17 cellular contexts compared by ENCODE assay signal in genomic region chr17:40017422-40018080, GRCh38. TPM values are rescaled to one million over a fixed set of nuclear protein-coding genes. Genes with fewer than 3 reads are reported as not detected.
DNase-seq lines count a peak whose midpoint lies in the region; ATAC-seq and TF ChIP-seq lines count a peak whose summit lies in the region.
"Had no signal": no experiment of that assay in that cellular context is flagged by ENCODE, and none has a peak within 500 bp of the region (broad histone marks: within the 10 kb centered on the region; RNA-seq: fewer than 3 reads in every experiment).

No MANE protein-coding gene starts in this region.

- H3K4me1 ChIP-seq in esophagus muscularis mucosa (peaks cover 45 to 84% (median 75%) of the 10 kb centered on the region in 4 donors), transverse colon (peaks cover 24 to 54% (median 40%) of the 10 kb centered on the region in 4 donors), smooth muscle cell (ENCODE audit: low read depth) (peaks cover 10% of the 10 kb centered on the region)

- peaks cover 60% of the 10 kb centered on the region for H3K4me1 Mint-ChIP-seq in nephron
- H3K4me1 Mint-ChIP-seq in natural killer cell treated with Interleukin-12 subunit alpha and Interleukin-12 subunit beta and Interleukin-15 and Interleukin-18, amount 100 ng/mL, for 72 hours (ENCODE audit: low read depth in 2 of 2) = peaks cover 11 to 12% of the 10 kb centered on the region in 2 donors

- no peaks in the 10 kb centered on the region for H3K79me2 ChIP-seq in smooth muscle cell (ENCODE audit: low read depth)

- peak overlapping the region; percentile 99 for H3K27ac ChIP-seq in RWPE1
- H3K27ac ChIP-seq in esophagus muscularis mucosa (replicated peaks in 1 of 4) = peak overlapping the region; percentile 65 to 77 (median 73)
- H3K27ac ChIP-seq in transverse colon = peak overlapping the region in 3 of 4 donors; percentile 51 to 74 (median 59)
- no peak overlapping the region for H3K27ac ChIP-seq in smooth muscle cell (ENCODE audit: low read depth)
- H3K27ac ChIP-seq: HL-60 had no signal

- H3K9ac ChIP-seq in smooth muscle cell (ENCODE audit: low read depth) = no peak overlapping the region

- H3K4me3 Mint-ChIP-seq in nephron = peak overlapping the region in 1 of 3 experiments; percentile 19
- no peak overlapping the region for H3K4me3 Mint-ChIP-seq in natural killer cell treated with Interleukin-12 subunit alpha and Interleukin-12 subunit beta and Interleukin-15 and Interleukin-18, amount 100 ng/mL, for 72 hours
- H3K4me3 Mint-ChIP-seq: activated CD8-positive, alpha-beta T cell treated with anti-CD3 and anti-CD28 coated beads, Interleukin-2, amount 10 ng/mL, durations not matched to agents 7 days and 5 days had no signal

- WGBS in esophagus muscularis mucosa = 43% methylated on average over 15 of the region's 15 CpGs
- 55% methylated on average over 15 of the region's 15 CpGs; no CpG with 5 or more reads in 1 of the 2 donors for WGBS in transverse colon (ENCODE audit: low coverage in 1 of 2), 2 donors
- 79% methylated on average over 15 of the region's 15 CpGs for WGBS in smooth muscle cell (ENCODE audit: low lambda C conversion rate)

- H2AFZ ChIP-seq in smooth muscle cell (ENCODE audit: low read depth) = no peak overlapping the region

- TF ChIP-seq POLR2A in esophagus muscularis mucosa (IDR thresholded peaks at IDR 0.05; ENCODE audit: low read depth) (no peak), transverse colon (IDR thresholded peaks at IDR 0.05) (no peak)

- in situ Hi-C loops in transverse colon (cut with MboI; ENCODE audit: low pct_ligation_motif_present in 1 of 4, low pct_unique_long_range_greater_than_20kb in 1 of 4, low sequenced_read_pairs in 3 of 4) = loop anchor here in 1 of 4 donors (25.0 kb wide), 1 partner anchor 270 kb away; the partner anchor contains the start of gene CDC6

- CTCF ChIA-PET in RWPE1 (lab: Yijun Ruan, JAX) = interaction anchor here (0.5 to 1.9 kb wide), 2 partner anchors 9 to 26 kb away, joined by 4 to 6 read pairs; no protein-coding TSS in a partner anchor

- peak overlapping the region; percentile 27 to 92 (median 77) for H3K27ac Mint-ChIP-seq in nephron
- H3K27ac Mint-ChIP-seq in natural killer cell treated with Interleukin-12 subunit alpha and Interleukin-12 subunit beta and Interleukin-15 and Interleukin-18, amount 100 ng/mL, for 72 hours = no peak overlapping the region
- H3K27ac Mint-ChIP-seq: activated CD8-positive, alpha-beta T cell treated with anti-CD3 and anti-CD28 coated beads, Interleukin-2, amount 10 ng/mL, durations not matched to agents 7 days and 5 days had no signal

- POLR2A ChIA-PET in RWPE1 (lab: Yijun Ruan, JAX; ENCODE audit: low non-redundant PET) = no interaction called here

- ATAC-seq in natural killer cell treated with Interleukin-12 subunit alpha and Interleukin-12 subunit beta and Interleukin-15 and Interleukin-18, amount 100 ng/mL, for 72 hours = no peak
- ATAC-seq: activated CD8-positive, alpha-beta T cell treated with anti-CD3 and anti-CD28 coated beads, Interleukin-2, amount 10 ng/mL, durations not matched to agents 7 days and 5 days had no signal

- H3K9me3 ChIP-seq in esophagus muscularis mucosa = no peaks in the 10 kb centered on the region
- H3K9me3 ChIP-seq in transverse colon = no peaks in the 10 kb centered on the region
- H3K9me3 ChIP-seq in smooth muscle cell (replicated peaks; ENCODE audit: low read depth) = no peaks in the 10 kb centered on the region
- H3K9me3 ChIP-seq: Peyer's patch had no signal

- H3K4me3 ChIP-seq in esophagus muscularis mucosa = no peak overlapping the region
- H3K4me3 ChIP-seq in transverse colon = no peak overlapping the region
- no peak overlapping the region for H3K4me3 ChIP-seq in smooth muscle cell
- H3K4me3 ChIP-seq: Peyer's patch had no signal

- DNase-seq in RWPE1 (ENCODE audit: low spot score) (no peak), esophagus muscularis mucosa (ENCODE audit: extremely low spot score) (no peak), transverse colon (no peak), T-helper 2 cell (no peak), smooth muscle cell (lab: John Stamatoyannopoulos, UW; ENCODE audit: unreplicated experiment) (no peak), HPDE6-E6E7 (ENCODE audit: extremely low spot score) (no peak)
- DNase-seq in natural killer cell treated with Interleukin-12 subunit alpha and Interleukin-12 subunit beta and Interleukin-15 and Interleukin-18, amount 100 ng/mL, for 72 hours (ENCODE audit: low spot score) = no peak
- DNase-seq: activated CD8-positive, alpha-beta T cell treated with anti-CD3 and anti-CD28 coated beads, Interleukin-2, amount 10 ng/mL, durations not matched to agents 7 days and 5 days; NCI-H1105; NCI-H2171; Peyer's patch; stimulated activated CD4-positive, alpha-beta T cell treated with anti-CD3 and anti-CD28 coated beads, Interleukin-2, amount 100 ng/mL, for 48 hours; SW 1271 had no signal

- peaks cover 23% of the 10 kb centered on the region for H3K36me3 Mint-ChIP-seq in nephron (ENCODE audit: low read depth)
- H3K36me3 Mint-ChIP-seq in natural killer cell treated with Interleukin-12 subunit alpha and Interleukin-12 subunit beta and Interleukin-15 and Interleukin-18, amount 100 ng/mL, for 72 hours = no peaks in the 10 kb centered on the region

- no peak for TF ChIP-seq EP300 in esophagus muscularis mucosa (IDR thresholded peaks at IDR 0.05)
- TF ChIP-seq EP300 in transverse colon (IDR thresholded peaks at IDR 0.05; ENCODE audit: low read depth) = no peak

- H3K27me3 ChIP-seq in esophagus muscularis mucosa (no peaks in the 10 kb centered on the region), transverse colon (no peaks in the 10 kb centered on the region), smooth muscle cell (ENCODE audit: low read depth) (no peaks in the 10 kb centered on the region)
- H3K27me3 ChIP-seq: Peyer's patch had no signal

- H3K27me3 Mint-ChIP-seq in nephron (ENCODE audit: low read depth) = peaks cover 7% of the 10 kb centered on the region
- no peaks in the 10 kb centered on the region for H3K27me3 Mint-ChIP-seq in natural killer cell treated with Interleukin-12 subunit alpha and Interleukin-12 subunit beta and Interleukin-15 and Interleukin-18, amount 100 ng/mL, for 72 hours

- TF ChIP-seq CTCF in RWPE1 (conservative IDR thresholded peaks at IDR 0.05; ENCODE audit: low read depth) (no peak), esophagus muscularis mucosa (IDR thresholded peaks at IDR 0.05) (no peak), nephron (IDR thresholded peaks at IDR 0.05; ENCODE audit: unreplicated experiment in 3 of 3) (no peak), transverse colon (IDR thresholded peaks at IDR 0.05) (no peak), smooth muscle cell (IDR thresholded peaks at IDR 0.05; ENCODE audit: borderline replicate concordance, insufficient read depth, poor library complexity, severe bottlenecking) (no peak)

- H3K36me3 ChIP-seq in esophagus muscularis mucosa = peaks cover 11 to 36% (median 33%) of the 10 kb centered on the region in 4 donors
- H3K36me3 ChIP-seq in transverse colon = peaks cover 0 to 9% (median 3%) of the 10 kb centered on the region in 4 donors
- no peaks in the 10 kb centered on the region for H3K36me3 ChIP-seq in smooth muscle cell (ENCODE audit: low read depth)

- no peaks in the 10 kb centered on the region for H3F3A ChIP-seq in smooth muscle cell (ENCODE audit: low read depth)

- H4K20me1 ChIP-seq in smooth muscle cell (ENCODE audit: low read depth) = no peaks in the 10 kb centered on the region

- H3K4me2 ChIP-seq in smooth muscle cell = no peak overlapping the region

- no peaks in the 10 kb centered on the region for H3K9me3 Mint-ChIP-seq in nephron
- H3K9me3 Mint-ChIP-seq in natural killer cell treated with Interleukin-12 subunit alpha and Interleukin-12 subunit beta and Interleukin-15 and Interleukin-18, amount 100 ng/mL, for 72 hours = no peaks in the 10 kb centered on the region

- intact Hi-C loops in esophagus muscularis mucosa (cut with DNase I) = loop anchor here (5.0 kb wide), 2 partner anchors 150 to 175 kb away; no protein-coding TSS in a partner anchor
- intact Hi-C loops in transverse colon (cut with DNase I; ENCODE audit: low total_unique reads) = loop anchor here (10.0 kb wide), 2 partner anchors 107 to 177 kb away; partner anchors contain the start of gene MSL1

RNA-seq across cellular contexts. Expression of gene CSF3, which starts 2.3 kb away (rescaled TPM):
- total RNA-seq in esophagus muscularis mucosa = 10 to 100 TPM in 1 of 4 donors, under 1 TPM in 3; 0.32 to 19.4 (median 0.58) TPM
- 10 to 100 TPM in 1 of 4 donors, 1 to 10 TPM in 1, not detected in 2; 2.6 to 38.9 TPM for total RNA-seq in transverse colon
- total RNA-seq in smooth muscle cell = not detected in 2 replicates
- polyA plus RNA-seq in smooth muscle cell = 0.80 TPM in 1 of 2 replicates, not detected in the other
- total RNA-seq in natural killer cell treated with Interleukin-12 subunit alpha and Interleukin-12 subunit beta and Interleukin-15 and Interleukin-18, amount 100 ng/mL, for 72 hours = under 1 TPM in 1 of 2 donors, not detected in 1; 0.78 TPM
- total RNA-seq: activated CD8-positive, alpha-beta T cell treated with anti-CD3 and anti-CD28 coated beads, Interleukin-2, amount 10 ng/mL, durations not matched to agents 7 days and 5 days; Peyer's patch had no signal
- polyA plus RNA-seq: BJ, neural cell had no signal

RNA-seq across cellular contexts. Expression of gene MED24, which starts 36.7 kb away (rescaled TPM):
- total RNA-seq in esophagus muscularis mucosa = 10 to 100 TPM; 33.6 to 43.6 (median 37.4) TPM
- total RNA-seq in transverse colon = 100 to 1,000 TPM in 2 of 4 donors, 10 to 100 TPM in 2; 64.3 to 294 (median 112) TPM
- 68.2 and 76.9 TPM in 2 replicates for total RNA-seq in smooth muscle cell
- 74.9 and 77.2 TPM in 2 replicates for polyA plus RNA-seq in smooth muscle cell
- 100 to 1,000 TPM in 1 of 2 donors, 10 to 100 TPM in 1; 91.5 to 147 TPM for total RNA-seq in natural killer cell treated with Interleukin-12 subunit alpha and Interleukin-12 subunit beta and Interleukin-15 and Interleukin-18, amount 100 ng/mL, for 72 hours

RNA-seq across cellular contexts. Expression of gene PSMD3, which starts 36.9 kb away (rescaled TPM):
- 100 to 1,000 TPM in 1 of 4 donors, 10 to 100 TPM in 3; 58.1 to 117 (median 84.0) TPM for total RNA-seq in esophagus muscularis mucosa
- 100 to 1,000 TPM in 3 of 4 donors, 10 to 100 TPM in 1; 80.7 to 117 (median 112) TPM for total RNA-seq in transverse colon
- 58.0 and 83.8 TPM in 2 replicates for total RNA-seq in smooth muscle cell
- 110 and 115 TPM in 2 replicates for polyA plus RNA-seq in smooth muscle cell
- total RNA-seq in natural killer cell treated with Interleukin-12 subunit alpha and Interleukin-12 subunit beta and Interleukin-15 and Interleukin-18, amount 100 ng/mL, for 72 hours = 100 to 1,000 TPM; 148 to 163 TPM

RNA-seq across cellular contexts. Expression of gene THRA, which starts 45.2 kb away (rescaled TPM):
- total RNA-seq in esophagus muscularis mucosa (100 to 1,000 TPM in 2 of 4 donors, 10 to 100 TPM in 2; 69.7 to 112 (median 85.2) TPM), transverse colon (10 to 100 TPM; 32.6 to 82.6 (median 58.6) TPM), smooth muscle cell (15.6 and 25.4 TPM in 2 replicates)
- polyA plus RNA-seq in smooth muscle cell = 17.6 and 21.2 TPM in 2 replicates
- total RNA-seq in natural killer cell treated with Interleukin-12 subunit alpha and Interleukin-12 subunit beta and Interleukin-15 and Interleukin-18, amount 100 ng/mL, for 72 hours = 10 to 100 TPM in 1 of 2 donors, 1 to 10 TPM in 1; 4.9 to 10.9 TPM

RNA-seq across cellular contexts. Expression of gene GSDMA, which starts 54.7 kb away (rescaled TPM):
- total RNA-seq in esophagus muscularis mucosa = under 1 TPM in 3 of 4 donors, not detected in 1; 0.11 to 0.99 (median 0.45) TPM
- 1 to 10 TPM in 1 of 4 donors, not detected in 3; 3.7 TPM for total RNA-seq in transverse colon
- 0.31 and 1.3 TPM in 2 replicates for total RNA-seq in smooth muscle cell
- polyA plus RNA-seq in smooth muscle cell = 0.28 and 0.50 TPM in 2 replicates
- total RNA-seq in natural killer cell treated with Interleukin-12 subunit alpha and Interleukin-12 subunit beta and Interleukin-15 and Interleukin-18, amount 100 ng/mL, for 72 hours = 1 to 10 TPM in 1 of 2 donors, under 1 TPM in 1; 0.24 to 1.1 TPM
- polyA plus RNA-seq: BJ, neural cell had no signal

Comparison
In these comparisons a context has a peak if more than half of its experiments do, and no peak if none do; other contexts are left out.
1. H3K27ac Mint-ChIP-seq: peak in nephron (3 of 3); none in natural killer cell treated with Interleukin-12 subunit alpha and Interleukin-12 subunit beta and Interleukin-15 and Interleukin-18, amount 100 ng/mL, for 72 hours (0 of 2).